ENCODE assay signal across 9 cellular contexts in the genomic region with DNA sequence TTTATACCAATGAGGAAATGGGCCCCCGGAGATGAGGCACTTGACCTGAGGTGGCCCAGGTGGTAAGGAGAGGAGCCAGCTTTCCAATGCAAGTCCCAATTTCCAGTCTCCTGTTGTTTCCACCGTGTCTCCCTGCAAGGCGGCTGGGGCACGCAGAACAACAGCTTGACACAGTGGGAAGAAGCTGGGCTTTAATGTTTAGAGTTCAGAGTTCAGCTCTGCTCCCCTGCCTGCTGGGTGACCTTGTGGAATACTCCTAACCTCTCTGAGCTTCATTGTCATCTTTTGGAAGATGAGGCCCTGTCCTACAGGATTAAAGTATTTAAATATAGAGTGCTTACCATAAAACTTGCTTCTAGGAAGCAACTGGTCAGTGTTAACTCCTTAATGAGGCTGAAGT.
A peak's percentile ranks its signal among the peaks of the same experiment; 100 is the strongest.
DNase-seq lines count a peak whose midpoint lies in the region; ATAC-seq and TF ChIP-seq lines count a peak whose summit lies in the region.
"Had no signal": no experiment of that assay in that cellular context is flagged by ENCODE, and none has a peak within 500 bp of the region (broad histone marks: within the 10 kb centered on the region; RNA-seq: fewer than 3 reads in every experiment).

No MANE protein-coding gene starts in this region.

- no peak for TF ChIP-seq CTCF in upper lobe of right lung (IDR thresholded peaks at IDR 0.05)
- no peak for TF ChIP-seq CTCF in GM20000 (IDR thresholded peaks at IDR 0.05; ENCODE audit: extremely low read depth, missing control alignments)

- no peak for ATAC-seq in Right ventricle myocardium inferior
- ATAC-seq in upper lobe of right lung, result no peak
- ATAC-seq: CD8-positive, alpha-beta T cell had no signal

- H3K4me1 ChIP-seq in muscle layer of colon (ENCODE audit: insufficient read depth, low read length) (peaks cover 93% of the 10 kb centered on the region), upper lobe of right lung (peaks cover 85% of the 10 kb centered on the region)

- H3K27me3 ChIP-seq in muscle layer of colon (ENCODE audit: control insufficient read depth in 1 of 2, insufficient read depth in 2 of 2, low read length in 2 of 2), result no peaks in the 10 kb centered on the region
- H3K27me3 ChIP-seq in upper lobe of right lung, result no peaks in the 10 kb centered on the region

- peak overlapping the region; percentile 34 for H3K27ac ChIP-seq in adipose tissue (ENCODE audit: low read depth, low read length)
- H3K27ac ChIP-seq in muscle layer of colon (ENCODE audit: low read depth, low read length), result peak overlapping the region; percentile 71
- H3K27ac ChIP-seq in upper lobe of right lung, result peak overlapping the region; percentile 56

- intact Hi-C loops in cardiac septum (cut with DNase I) (loop anchor here (2.0 kb wide), 1 partner anchor 25 kb away; no protein-coding TSS in a partner anchor), Right ventricle myocardium inferior (cut with DNase I) (no loop called here), upper lobe of right lung (cut with DNase I) (no loop called here)

- H3K9ac ChIP-seq in muscle layer of colon (ENCODE audit: low read length), result no peak overlapping the region

- DNase-seq in cardiac septum (ENCODE audit: low spot score), result peak; percentile 31
- no peak for DNase-seq in Right ventricle myocardium inferior (ENCODE audit: missing footprints)
- DNase-seq in upper lobe of right lung, result no peak
- DNase-seq in GM20000 (ENCODE audit: low spot score), result no peak
- DNase-seq in NCI-H1092 treated with DMSO at 0.1 percent for 48 hours (lab: John Stamatoyannopoulos, UW), result no peak
- no peak for DNase-seq in stimulated activated CD4-positive, alpha-beta T cell treated with anti-CD3 and anti-CD28 coated beads, Interleukin-1b, Interleukin-23, amount 100 ng/mL, for 48 hours
- DNase-seq: CD8-positive, alpha-beta T cell had no signal

- H3K36me3 ChIP-seq in muscle layer of colon (ENCODE audit: insufficient read depth, low read length), result no peaks in the 10 kb centered on the region
- H3K36me3 ChIP-seq in upper lobe of right lung, result no peaks in the 10 kb centered on the region

- H3K4me3 ChIP-seq in muscle layer of colon (ENCODE audit: low read depth in 1 of 2, low read length in 2 of 2) (no peak overlapping the region), upper lobe of right lung (no peak overlapping the region)

- WGBS in adipose tissue, 3 donors, result 75 to 82% (median 79%) methylated on average over 4 of the region's 4 CpGs

- no peaks in the 10 kb centered on the region for H3K9me3 ChIP-seq in muscle layer of colon (ENCODE audit: low read length)
- H3K9me3 ChIP-seq in upper lobe of right lung, result no peaks in the 10 kb centered on the region
